ENCODE assay signal across 8 cellular contexts in the genomic region with DNA sequence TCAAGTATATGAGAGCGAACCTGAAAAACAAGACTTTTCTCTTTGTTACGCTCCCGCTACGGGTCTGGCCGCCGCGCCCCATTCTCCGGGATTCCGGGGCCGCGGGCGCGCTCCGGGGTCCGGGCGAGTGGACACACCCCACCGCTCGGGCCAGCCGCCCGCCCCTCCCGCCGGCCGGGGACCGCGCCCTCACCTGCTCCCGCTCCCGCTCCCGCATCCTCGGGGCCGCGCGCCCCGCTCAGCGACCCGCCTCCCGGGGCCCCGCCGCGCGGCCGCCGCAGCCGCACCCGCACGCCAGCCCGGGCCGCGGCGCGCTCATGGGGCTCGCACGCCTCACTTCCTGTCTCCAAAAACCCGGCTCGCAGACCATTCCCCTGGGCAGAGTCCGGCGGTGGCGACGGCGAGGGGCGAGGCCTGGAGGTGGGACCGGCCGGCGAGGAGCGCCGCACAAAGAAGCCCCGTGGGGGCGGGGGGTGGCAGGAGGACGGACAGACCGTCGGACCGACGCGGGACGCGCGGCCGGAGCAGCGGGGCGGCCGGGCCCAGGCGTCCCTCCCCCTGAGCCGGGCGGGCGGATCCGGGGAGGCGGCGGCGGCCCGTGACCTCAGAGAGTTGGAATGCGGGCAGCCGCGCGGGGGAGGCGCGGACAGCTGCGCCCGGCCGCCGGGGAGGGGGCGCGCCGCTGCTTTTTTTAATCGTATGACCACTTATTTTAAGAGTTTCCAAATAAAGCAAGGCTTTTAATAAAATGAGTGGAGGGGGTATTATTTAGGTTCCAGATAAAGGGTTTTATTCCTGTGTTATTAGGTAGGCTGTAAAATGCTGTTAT. TPM values are rescaled to one million over a fixed set of nuclear protein-coding genes. Genes with fewer than 3 reads are reported as not detected.
DNase-seq lines count a peak whose midpoint lies in the region; ATAC-seq and TF ChIP-seq lines count a peak whose summit lies in the region.

TSS of gene PTPN21 (minus strand) at position 550 of the 829 bp plus-strand sequence. CDS start 4,590 bp downstream, outside the sequence.

- H2BK5ac ChIP-seq in neuronal stem cell (ENCODE audit: low read length) = peak within 1 kb of the TSS; percentile 98

- H2BK120ac ChIP-seq in neuronal stem cell (ENCODE audit: low read depth, low read length) = no peak within 1 kb of the TSS

- DNase-seq in MM.1S (peak; percentile 17), amniotic epithelial cell (ENCODE audit: low read depth) (peak; percentile 57), Right ventricle myocardium inferior (ENCODE audit: missing footprints) (peak; percentile 87), neuronal stem cell (ENCODE audit: low spot score) (peak; percentile 70)

- H3K9me3 ChIP-seq in BLaER1 (peaks cover 29% of the 10 kb centered on the region), MM.1S (replicated peaks; ENCODE audit: insufficient read depth, low read length) (no peaks in the 10 kb centered on the region), neuronal stem cell (replicated peaks in 1 of 2; ENCODE audit: control insufficient read depth in 2 of 2, insufficient read depth in 1 of 2, low read depth in 1 of 2, low read length in 2 of 2) (no peaks in the 10 kb centered on the region)

- peak within 1 kb of the TSS; percentile 73 for H2BK12ac ChIP-seq in neuronal stem cell (ENCODE audit: low read length)

- peak within 1 kb of the TSS; percentile 78 for H3K4me2 ChIP-seq in BLaER1
- H3K4me2 ChIP-seq in MM.1S (ENCODE audit: low read depth, low read length) = peak within 1 kb of the TSS; percentile 47
- H3K4me2 ChIP-seq in neuronal stem cell (ENCODE audit: insufficient read depth, low read length, poor library complexity, severe bottlenecking) = peak within 1 kb of the TSS; percentile 56

- H2AK5ac ChIP-seq in neuronal stem cell (ENCODE audit: low read depth, low read length) = peak within 1 kb of the TSS; percentile 84

- no peak within 1 kb of the TSS for H3K14ac ChIP-seq in neuronal stem cell (ENCODE audit: low read length)

- H3K4ac ChIP-seq in neuronal stem cell (ENCODE audit: low read length) = no peak within 1 kb of the TSS

- no peaks in the 10 kb centered on the region for H3K9me2 ChIP-seq in MM.1S (replicated peaks; ENCODE audit: insufficient read depth, low read length)

- H3K27ac ChIP-seq in BLaER1 = no peak within 1 kb of the TSS
- H3K27ac ChIP-seq in MM.1S (ENCODE audit: low read length) = no peak within 1 kb of the TSS
- H3K27ac ChIP-seq in neuronal stem cell (replicated peaks; ENCODE audit: low read length) = peak within 1 kb of the TSS; percentile 75

- TF ChIP-seq CTCF in MM.1S (IDR thresholded peaks at IDR 0.05; ENCODE audit: low read length) = no peak

- no peak within 1 kb of the TSS for H3K9ac ChIP-seq in BLaER1
- no peak within 1 kb of the TSS for H3K9ac ChIP-seq in MM.1S (ENCODE audit: low read length)
- H3K9ac ChIP-seq in neuronal stem cell (ENCODE audit: low read depth, low read length, poor library complexity) = peak within 1 kb of the TSS; percentile 81

- peaks cover 4% of the 10 kb centered on the region for H3K79me1 ChIP-seq in neuronal stem cell (ENCODE audit: low read depth, low read length)

- H2AFZ ChIP-seq in MM.1S (ENCODE audit: low read length) (no peak within 1 kb of the TSS), neuronal stem cell (ENCODE audit: low read length) (peak within 1 kb of the TSS; percentile 100)

- H4K8ac ChIP-seq in neuronal stem cell (ENCODE audit: low read depth, low read length) = peak within 1 kb of the TSS; percentile 17

- intact Hi-C loops in Right ventricle myocardium inferior (cut with DNase I) = loop anchor here (5.0 kb wide), 2 partner anchors 367 to 562 kb away; partner anchors contain the start of gene GALC

- peak within 1 kb of the TSS; percentile 63 for H3K4me3 ChIP-seq in BLaER1
- peak within 1 kb of the TSS; percentile 51; the same call in 1 of the 2 replicates for H3K4me3 ChIP-seq in MM.1S (ENCODE audit: low read length)
- H3K4me3 ChIP-seq in neuronal stem cell (ENCODE audit: low read length in 2 of 2) = peak within 1 kb of the TSS; percentile 68 to 94

- H3F3A ChIP-seq in MM.1S (ENCODE audit: insufficient read depth, low read length) = no peaks in the 10 kb centered on the region

- H3K23ac ChIP-seq in neuronal stem cell (ENCODE audit: low read depth, low read length, poor library complexity) = peak within 1 kb of the TSS; percentile 55

- no peaks in the 10 kb centered on the region for H3K79me2 ChIP-seq in MM.1S (ENCODE audit: low read length)

- peaks cover 20% of the 10 kb centered on the region for H3K4me1 ChIP-seq in BLaER1
- no peaks in the 10 kb centered on the region for H3K4me1 ChIP-seq in MM.1S (ENCODE audit: low read length)
- H3K4me1 ChIP-seq in neuronal stem cell (ENCODE audit: control insufficient read depth in 2 of 2, insufficient read depth in 1 of 2, low read depth in 1 of 2, low read length in 2 of 2) = peaks cover 5 to 10% of the 10 kb centered on the region in 2 donors

- H4K20me1 ChIP-seq in BLaER1 = peaks cover 7% of the 10 kb centered on the region; the same call in 1 of the 2 replicates
- H4K20me1 ChIP-seq in MM.1S (ENCODE audit: insufficient read depth, low read length) = no peaks in the 10 kb centered on the region

- no CpG with 5 or more reads among the region's 103 CpGs for WGBS in neuronal stem cell (ENCODE audit: extremely low coverage in 2 of 2, insufficient read length in 2 of 2, insufficient replicate concordance in 1 of 2), 2 donors

- ATAC-seq in GM18868 (IDR thresholded peaks at IDR 0.05; ENCODE audit: unreplicated experiment) (peak; percentile 55), Right ventricle myocardium inferior (peak; percentile 93), HG03571 (IDR thresholded peaks at IDR 0.05; ENCODE audit: unreplicated experiment) (no peak), HG02610 (IDR thresholded peaks at IDR 0.05; ENCODE audit: unreplicated experiment) (no peak)

- no peak within 1 kb of the TSS for H4K91ac ChIP-seq in neuronal stem cell (ENCODE audit: low read depth, low read length, poor library complexity)

- H2BK15ac ChIP-seq in neuronal stem cell (ENCODE audit: low read length) = peak within 1 kb of the TSS; percentile 49

- peak within 1 kb of the TSS; percentile 95 for H3K18ac ChIP-seq in neuronal stem cell (ENCODE audit: low read length)

- no peaks in the 10 kb centered on the region for H3K36me3 ChIP-seq in BLaER1
- H3K36me3 ChIP-seq in MM.1S (replicated peaks; ENCODE audit: insufficient read depth, low read length) = no peaks in the 10 kb centered on the region
- peaks cover 3 to 10% of the 10 kb centered on the region in 2 donors for H3K36me3 ChIP-seq in neuronal stem cell (replicated peaks in 1 of 2; ENCODE audit: control insufficient read depth in 2 of 2, insufficient read depth in 2 of 2, low read length in 2 of 2)

- peaks cover 57% of the 10 kb centered on the region for H3K27me3 ChIP-seq in BLaER1
- no peaks in the 10 kb centered on the region for H3K27me3 ChIP-seq in MM.1S (replicated peaks; ENCODE audit: insufficient read depth, low read length)
- no peaks in the 10 kb centered on the region for H3K27me3 ChIP-seq in neuronal stem cell (ENCODE audit: control insufficient read depth in 3 of 3, insufficient read depth in 3 of 3, low read depth in 1 of 3, low read length in 3 of 3)

RNA-seq across cellular contexts. Expression of gene PTPN21, which starts in this region (rescaled TPM):
- 30.8 TPM for total RNA-seq in Right ventricle myocardium inferior
- 12.5 TPM for polyA plus RNA-seq in neuronal stem cell (2013, experiment 1 of 2)
- 12.7 TPM for polyA plus RNA-seq in neuronal stem cell (2013, experiment 2 of 2)

Comparison
In these comparisons a context has a peak if more than half of its experiments do, and no peak if none do; other contexts are left out.
1. ATAC-seq: peak in GM18868 (single experiment) and Right ventricle myocardium inferior (single experiment); none in HG03571 (single experiment) and HG02610 (single experiment).
2. DNase-seq: peak in every context shown above with its lines; median percentile 87 in Right ventricle myocardium inferior; 70 in neuronal stem cell; 57 in amniotic epithelial cell; 17 in MM.1S.
3. Peak in every context shown above with its lines, with median percentiles within 50 percentile points of each other: H3K4me2 ChIP-seq and H3K4me3 ChIP-seq.